8 cellular contexts compared by ENCODE assay signal in genomic region chr15:45634442-45635190, GRCh38. TPM values are rescaled to one million over a fixed set of nuclear protein-coding genes. Genes with fewer than 3 reads are reported as not detected.
DNase-seq lines count a peak whose midpoint lies in the region; TF ChIP-seq lines count a peak whose summit lies in the region.

Gene SQOR (plus strand): TSS chr15:45635029. CDS start chr15:45658924, 23,895 bp downstream.

- H3F3A ChIP-seq in GM23248 (ENCODE audit: insufficient read depth), result peaks cover 32% of the 10 kb centered on the region

- H3K36me3 ChIP-seq in GM23248 (ENCODE audit: low read depth) (no peaks in the 10 kb centered on the region), liver (ENCODE audit: control insufficient read depth in 4 of 4, insufficient read depth in 3 of 4, low read depth in 1 of 4, low read length in 3 of 4) (no peaks in the 10 kb centered on the region)

- H3K9ac ChIP-seq in GM23248 (peak within 1 kb of the TSS; percentile 79), liver (ENCODE audit: low read depth in 1 of 2, low read length in 2 of 2) (peak within 1 kb of the TSS; percentile 85 to 88)

- H3K4me3 ChIP-seq in GM23248 (peak within 1 kb of the TSS; percentile 83), liver (ENCODE audit: low read depth in 1 of 3, low read length in 3 of 3) (peak within 1 kb of the TSS; percentile 82 to 91 (median 82))

- H4K20me1 ChIP-seq in GM23248 (ENCODE audit: insufficient read depth), result no peaks in the 10 kb centered on the region

- H3K9me2 ChIP-seq in GM23248 (ENCODE audit: insufficient read depth), result no peaks in the 10 kb centered on the region

- H3K27ac ChIP-seq in GM23248 (0 out of 2 replicates have a peak within 1 kb of the TSS, but pooled peaks have one; percentile 3), cingulate gyrus (ENCODE audit: low read depth, low read length) (peak within 1 kb of the TSS; percentile 47), liver (ENCODE audit: low read depth in 1 of 2, low read length in 2 of 2) (peak within 1 kb of the TSS; percentile 98)

- in situ Hi-C loops in GM23248 (cut with MboI), result no loop called here

- H3K4me1 ChIP-seq in GM23248 (ENCODE audit: insufficient read depth) (peaks cover 35% of the 10 kb centered on the region), liver (ENCODE audit: control insufficient read depth in 4 of 4, insufficient read depth in 4 of 4, low read length in 3 of 4) (peaks cover 2 to 16% (median 6%) of the 10 kb centered on the region in 4 donors)

- DNase-seq in GM10266 (ENCODE audit: extremely low spot score) (peak; percentile 79), GM23248 (peak; percentile 79), LHCN-M2 (ENCODE audit: low read depth) (peak; percentile 68), HEK293T (ENCODE audit: extremely low spot score) (no peak)
- DNase-seq in activated CD4-positive, alpha-beta T cell treated with anti-CD3 and anti-CD28 coated beads for 24 hours (ENCODE audit: low read depth in 2 of 2), result peak; percentile 46 to 52
- peak; percentile 50 to 67 for DNase-seq in stimulated activated CD4-positive, alpha-beta T cell treated with anti-CD3 and anti-CD28 coated beads, Interleukin-4, amount 100 ng/mL, for 48 hours (ENCODE audit: low read depth in 2 of 2)

- peak within 1 kb of the TSS; percentile 72 for H3K4me2 ChIP-seq in GM23248 (ENCODE audit: unreplicated experiment)

- 5 to 8% methylated on average over 46 to 53 of the region's 53 CpGs for WGBS in GM23248 (ENCODE audit: low coverage in 1 of 2, low lambda C conversion rate in 2 of 2, missing lambda C conversion rate in 2 of 2), 2 experiments
- WGBS in liver, result 1% methylated on average over 53 of the region's 53 CpGs

- peak; percentile 4 to 41 for TF ChIP-seq RAD21 in liver (IDR thresholded peaks at IDR 0.05)

- peaks cover 17% of the 10 kb centered on the region; the same call in 1 of the 2 replicates for H3K79me2 ChIP-seq in GM23248 (ENCODE audit: insufficient read depth)

- CTCF ChIA-PET in HEK293T (lab: Yijun Ruan, JAX), result no interaction called here

- peak within 1 kb of the TSS; percentile 86 for H2AFZ ChIP-seq in GM23248

- no peaks in the 10 kb centered on the region for H3K27me3 ChIP-seq in GM23248 (replicated peaks; ENCODE audit: insufficient read depth)
- H3K27me3 ChIP-seq in liver (ENCODE audit: control insufficient read depth in 4 of 4, insufficient read depth in 4 of 4, low read length in 3 of 4), result no peaks in the 10 kb centered on the region

- POLR2A ChIA-PET in HEK293T (lab: Yijun Ruan, JAX), result no interaction called here

- no peaks in the 10 kb centered on the region for H3K9me3 ChIP-seq in GM23248 (ENCODE audit: low read depth)
- H3K9me3 ChIP-seq in liver (ENCODE audit: control insufficient read depth in 4 of 4, low read length in 3 of 4), result no peaks in the 10 kb centered on the region

- TF ChIP-seq CTCF in GM10266 (IDR thresholded peaks at IDR 0.05; ENCODE audit: control insufficient read depth, insufficient read depth, low read depth, missing control alignments) (no peak), liver (IDR thresholded peaks at IDR 0.05; ENCODE audit: low read depth, low read length, missing input control) (no peak)

TF ChIP-seq in liver, 16 proteins besides CTCF, POLR2A, EP300 and RAD21 (continues in another document):
- TF ChIP-seq YY1 (IDR thresholded peaks at IDR 0.05) (peak; percentile 91), TAF1 (conservative IDR thresholded peaks at IDR 0.05) (peak; percentile 87), HNF4A (conservative IDR thresholded peaks at IDR 0.05) (peak in 1 of 2 donors; percentile 57), SP1 (IDR thresholded peaks at IDR 0.05) (peak; percentile 85), FOXA2 (IDR thresholded peaks at IDR 0.05) (peak; percentile 41), FOXA1 (IDR thresholded peaks at IDR 0.05) (peak; percentile 45), EGR1 (IDR thresholded peaks at IDR 0.05; ENCODE audit: low read depth in 2 of 2) (peak; percentile 81), NR2F2 (IDR thresholded peaks at IDR 0.05) (peak; percentile 12), GABPA (IDR thresholded peaks at IDR 0.05 in 1 of 2, conservative IDR thresholded peaks at IDR 0.05 in 1 of 2) (peak in 1 of 2 donors; percentile 76), HNF4G (IDR thresholded peaks at IDR 0.05) (no peak), JUND (IDR thresholded peaks at IDR 0.05) (no peak), RXRA (IDR thresholded peaks at IDR 0.05) (peak; percentile 62 to 63)
- TF ChIP-seq, protein P1, sequence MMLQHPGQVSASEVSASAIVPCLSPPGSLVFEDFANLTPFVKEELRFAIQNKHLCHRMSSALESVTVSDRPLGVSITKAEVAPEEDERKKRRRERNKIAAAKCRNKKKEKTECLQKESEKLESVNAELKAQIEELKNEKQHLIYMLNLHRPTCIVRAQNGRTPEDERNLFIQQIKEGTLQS (IDR thresholded peaks at IDR 0.05), result no peak
- TF ChIP-seq, protein P2, sequence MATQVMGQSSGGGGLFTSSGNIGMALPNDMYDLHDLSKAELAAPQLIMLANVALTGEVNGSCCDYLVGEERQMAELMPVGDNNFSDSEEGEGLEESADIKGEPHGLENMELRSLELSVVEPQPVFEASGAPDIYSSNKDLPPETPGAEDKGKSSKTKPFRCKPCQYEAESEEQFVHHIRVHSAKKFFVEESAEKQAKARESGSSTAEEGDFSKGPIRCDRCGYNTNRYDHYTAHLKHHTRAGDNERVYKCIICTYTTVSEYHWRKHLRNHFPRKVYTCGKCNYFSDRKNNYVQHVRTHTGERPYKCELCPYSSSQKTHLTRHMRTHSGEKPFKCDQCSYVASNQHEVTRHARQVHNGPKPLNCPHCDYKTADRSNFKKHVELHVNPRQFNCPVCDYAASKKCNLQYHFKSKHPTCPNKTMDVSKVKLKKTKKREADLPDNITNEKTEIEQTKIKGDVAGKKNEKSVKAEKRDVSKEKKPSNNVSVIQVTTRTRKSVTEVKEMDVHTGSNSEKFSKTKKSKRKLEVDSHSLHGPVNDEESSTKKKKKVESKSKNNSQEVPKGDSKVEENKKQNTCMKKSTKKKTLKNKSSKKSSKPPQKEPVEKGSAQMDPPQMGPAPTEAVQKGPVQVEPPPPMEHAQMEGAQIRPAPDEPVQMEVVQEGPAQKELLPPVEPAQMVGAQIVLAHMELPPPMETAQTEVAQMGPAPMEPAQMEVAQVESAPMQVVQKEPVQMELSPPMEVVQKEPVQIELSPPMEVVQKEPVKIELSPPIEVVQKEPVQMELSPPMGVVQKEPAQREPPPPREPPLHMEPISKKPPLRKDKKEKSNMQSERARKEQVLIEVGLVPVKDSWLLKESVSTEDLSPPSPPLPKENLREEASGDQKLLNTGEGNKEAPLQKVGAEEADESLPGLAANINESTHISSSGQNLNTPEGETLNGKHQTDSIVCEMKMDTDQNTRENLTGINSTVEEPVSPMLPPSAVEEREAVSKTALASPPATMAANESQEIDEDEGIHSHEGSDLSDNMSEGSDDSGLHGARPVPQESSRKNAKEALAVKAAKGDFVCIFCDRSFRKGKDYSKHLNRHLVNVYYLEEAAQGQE (IDR thresholded peaks at IDR 0.05), result peak; percentile 92

TF ChIP-seq in HEK293T, 16 proteins besides CTCF, POLR2A, EP300 and RAD21:
- TF ChIP-seq TARDBP (IDR thresholded peaks at IDR 0.05) (no peak), PKNOX1 (IDR thresholded peaks at IDR 0.05) (no peak), ELF4 (IDR thresholded peaks at IDR 0.05) (no peak), L3MBTL2 (conservative IDR thresholded peaks at IDR 0.05) (no peak), SP1 (IDR thresholded peaks at IDR 0.05) (no peak), ZNF384 (IDR thresholded peaks at IDR 0.05) (no peak), CTBP1 (IDR thresholded peaks at IDR 0.05; ENCODE audit: borderline replicate concordance) (no peak), BHLHE40 (IDR thresholded peaks at IDR 0.05; ENCODE audit: borderline replicate concordance) (no peak), NFRKB (IDR thresholded peaks at IDR 0.05) (no peak), HDGF (IDR thresholded peaks at IDR 0.05; ENCODE audit: borderline replicate concordance) (no peak), FOXM1 (IDR thresholded peaks at IDR 0.05; ENCODE audit: borderline replicate concordance) (no peak), FOXA1 (IDR thresholded peaks at IDR 0.05) (no peak), FOXK2 (IDR thresholded peaks at IDR 0.05) (no peak), ARNT (IDR thresholded peaks at IDR 0.05) (no peak), SUZ12 (IDR thresholded peaks at IDR 0.05) (no peak), LEF1 (IDR thresholded peaks at IDR 0.05; ENCODE audit: borderline replicate concordance) (no peak)

RNA-seq across cellular contexts. Expression of gene SQOR, which starts in this region (rescaled TPM):
- 19.7 and 22.0 TPM in 2 replicates for total RNA-seq in GM23248 (2014; rRNA removed; shearing (Covaris generic))
- polyA plus RNA-seq in GM23248 (2016; fragmentation: Nextera tagmentation; extraction: Ambion mirVana) (21.9 and 22.2 TPM in 2 replicates), liver (10 to 100 TPM; 31.1 to 39.1 TPM)
- total RNA-seq in LHCN-M2 (2014; rRNA removed) (34.0 and 47.8 TPM in 2 replicates), liver (10 to 100 TPM; 29.6 to 41.7 TPM)
- polyA plus RNA-seq in LHCN-M2 (2012), result 16.9 TPM

Comparison
In these comparisons a context has a peak if more than half of its experiments do, and no peak if none do; other contexts are left out.
1. H3K27ac ChIP-seq: peak in every context shown above with its lines; median percentile 98 in liver; 47 in cingulate gyrus; 3 in GM23248.